11 cellular contexts compared by ENCODE assay signal in genomic region chr17:66451188-66452149, GRCh38.
DNase-seq lines count a peak whose midpoint lies in the region; ATAC-seq and TF ChIP-seq lines count a peak whose summit lies in the region.
"Had no signal": no experiment of that assay in that cellular context is flagged by ENCODE, and none has a peak within 500 bp of the region (broad histone marks: within the 10 kb centered on the region; RNA-seq: fewer than 3 reads in every experiment).

No MANE protein-coding gene starts in this region.

- peaks cover 15 to 46% (median 32%) of the 10 kb centered on the region in 5 donors for H3K36me3 Mint-ChIP-seq in naive thymus-derived CD4-positive, alpha-beta T cell
- H3K36me3 Mint-ChIP-seq in natural killer cell treated with Interleukin-12 subunit alpha and Interleukin-12 subunit beta and Interleukin-15 and Interleukin-18, amount 100 ng/mL, for 72 hours, result no peaks in the 10 kb centered on the region

- H3K27me3 ChIP-seq in Loucy (ENCODE audit: insufficient read depth, low read length, poor library complexity, severe bottlenecking), result no peaks in the 10 kb centered on the region
- H3K27me3 ChIP-seq in naive thymus-derived CD4-positive, alpha-beta T cell (ENCODE audit: control insufficient read depth in 2 of 2, insufficient read depth in 2 of 2, low read length in 2 of 2), result no peaks in the 10 kb centered on the region
- H3K27me3 ChIP-seq: heart right ventricle, spleen had no signal

- no peak overlapping the region for H3K4me3 ChIP-seq in Loucy (ENCODE audit: low read length, poor library complexity, severe bottlenecking)
- no peak overlapping the region for H3K4me3 ChIP-seq in choroid plexus epithelial cell (ENCODE audit: low read depth, low read length)
- no peak overlapping the region for H3K4me3 ChIP-seq in naive thymus-derived CD4-positive, alpha-beta T cell (ENCODE audit: low read length)
- H3K4me3 ChIP-seq: heart right ventricle, spleen had no signal

- no peaks in the 10 kb centered on the region for H3K9me3 ChIP-seq in Loucy (ENCODE audit: insufficient read depth, low read depth, low read length)
- H3K9me3 ChIP-seq in naive thymus-derived CD4-positive, alpha-beta T cell (ENCODE audit: control insufficient read depth in 2 of 3, low read length in 3 of 3), result no peaks in the 10 kb centered on the region
- H3K9me3 ChIP-seq: heart right ventricle, spleen had no signal

- ATAC-seq in naive thymus-derived CD4-positive, alpha-beta T cell, result no peak
- ATAC-seq in HG02981 (IDR thresholded peaks at IDR 0.05; ENCODE audit: unreplicated experiment), result no peak
- no peak for ATAC-seq in natural killer cell treated with Interleukin-12 subunit alpha and Interleukin-12 subunit beta and Interleukin-15 and Interleukin-18, amount 100 ng/mL, for 72 hours
- ATAC-seq: heart right ventricle had no signal

- peak; percentile 68 for DNase-seq in D341Med (ENCODE audit: low spot score)
- no peak for DNase-seq in choroid plexus epithelial cell (ENCODE audit: low read depth)
- no peak for DNase-seq in naive thymus-derived CD4-positive, alpha-beta T cell
- no peak for DNase-seq in natural killer cell treated with Interleukin-12 subunit alpha and Interleukin-12 subunit beta and Interleukin-15 and Interleukin-18, amount 100 ng/mL, for 72 hours (ENCODE audit: low spot score)
- DNase-seq in HCEC 1CT, result no peak
- no peak for DNase-seq in NCI-H1048 (lab: John Stamatoyannopoulos, UW)
- DNase-seq: activated T-cell treated with anti-CD3 and anti-CD28 coated beads, Interleukin-2, amount 50 U/mL, for 24 hours; heart right ventricle; spleen had no signal

- peaks cover 37 to 96% (median 81%) of the 10 kb centered on the region in 7 donors for H3K4me1 Mint-ChIP-seq in naive thymus-derived CD4-positive, alpha-beta T cell
- H3K4me1 Mint-ChIP-seq in natural killer cell treated with Interleukin-12 subunit alpha and Interleukin-12 subunit beta and Interleukin-15 and Interleukin-18, amount 100 ng/mL, for 72 hours (ENCODE audit: low read depth in 2 of 2), result peaks cover 0 to 7% of the 10 kb centered on the region in 2 donors

- H3K4me2 ChIP-seq in Loucy (ENCODE audit: low read depth, low read length, poor library complexity, severe bottlenecking), result no peak overlapping the region

- TF ChIP-seq CTCF in Loucy (conservative IDR thresholded peaks at IDR 0.05; ENCODE audit: low read length) (0 out of 2 replicates have a peak, but pooled peaks have one; percentile 12), choroid plexus epithelial cell (conservative IDR thresholded peaks at IDR 0.05; ENCODE audit: low read depth, low read length) (peak; percentile 42)

- peak overlapping the region in 6 of 9 donors; percentile 51 to 80 (median 64) for H3K27ac Mint-ChIP-seq in naive thymus-derived CD4-positive, alpha-beta T cell
- H3K27ac Mint-ChIP-seq in natural killer cell treated with Interleukin-12 subunit alpha and Interleukin-12 subunit beta and Interleukin-15 and Interleukin-18, amount 100 ng/mL, for 72 hours, result no peak overlapping the region

- intact Hi-C loops in naive thymus-derived CD4-positive, alpha-beta T cell (cut with micrococcal nuclease), result no loop called here

- peaks cover 0 to 5% (median 0%) of the 10 kb centered on the region in 11 donors for H3K9me3 Mint-ChIP-seq in naive thymus-derived CD4-positive, alpha-beta T cell
- no peaks in the 10 kb centered on the region for H3K9me3 Mint-ChIP-seq in natural killer cell treated with Interleukin-12 subunit alpha and Interleukin-12 subunit beta and Interleukin-15 and Interleukin-18, amount 100 ng/mL, for 72 hours

- H3K4me1 ChIP-seq in Loucy (ENCODE audit: insufficient read depth, low read length, poor library complexity, severe bottlenecking), result no peaks in the 10 kb centered on the region
- H3K4me1 ChIP-seq in naive thymus-derived CD4-positive, alpha-beta T cell (ENCODE audit: control insufficient read depth in 2 of 2, insufficient read depth in 2 of 2, low read length in 2 of 2), result peaks cover 0 to 23% of the 10 kb centered on the region in 2 donors

- CTCF ChIA-PET in naive thymus-derived CD4-positive, alpha-beta T cell (lab: Charles Lee), result interaction anchor here (0.8 kb wide), 1 partner anchor 264 kb away, joined by 3 read pairs; no protein-coding TSS in a partner anchor

- POLR2A ChIA-PET in naive thymus-derived CD4-positive, alpha-beta T cell (lab: Charles Lee), result no interaction called here

- no peaks in the 10 kb centered on the region for H3K36me3 ChIP-seq in Loucy (ENCODE audit: insufficient read depth, low read length)
- H3K36me3 ChIP-seq in naive thymus-derived CD4-positive, alpha-beta T cell (ENCODE audit: control insufficient read depth in 2 of 3, insufficient read depth in 3 of 3, low read length in 3 of 3), result peaks cover 0 to 10% (median 0%) of the 10 kb centered on the region in 3 experiments
- H3K36me3 ChIP-seq: heart right ventricle, spleen had no signal

- no peaks in the 10 kb centered on the region for H3K9me2 ChIP-seq in Loucy (replicated peaks; ENCODE audit: low read depth, low read length)

- no peak overlapping the region for H2AFZ ChIP-seq in Loucy (ENCODE audit: low read length)

- peak overlapping the region in 5 of 10 donors; percentile 5 to 54 (median 36) for H3K4me3 Mint-ChIP-seq in naive thymus-derived CD4-positive, alpha-beta T cell
- no peak overlapping the region for H3K4me3 Mint-ChIP-seq in natural killer cell treated with Interleukin-12 subunit alpha and Interleukin-12 subunit beta and Interleukin-15 and Interleukin-18, amount 100 ng/mL, for 72 hours
- H3K4me3 Mint-ChIP-seq: activated T-cell treated with anti-CD3 and anti-CD28 coated beads, Interleukin-2, amount 50 U/mL, for 24 hours had no signal

- H3K27me3 Mint-ChIP-seq in naive thymus-derived CD4-positive, alpha-beta T cell, result no peaks in the 10 kb centered on the region
- H3K27me3 Mint-ChIP-seq in natural killer cell treated with Interleukin-12 subunit alpha and Interleukin-12 subunit beta and Interleukin-15 and Interleukin-18, amount 100 ng/mL, for 72 hours, result no peaks in the 10 kb centered on the region
- H3K27me3 Mint-ChIP-seq: activated T-cell treated with anti-CD3 and anti-CD28 coated beads, Interleukin-2, amount 50 U/mL, for 24 hours had no signal

- no peak overlapping the region for H3K27ac ChIP-seq in naive thymus-derived CD4-positive, alpha-beta T cell (ENCODE audit: low read depth, low read length)
- H3K27ac ChIP-seq: heart right ventricle, spleen had no signal

- no peaks in the 10 kb centered on the region for H4K20me1 ChIP-seq in Loucy (ENCODE audit: insufficient read depth, low read length, poor library complexity, severe bottlenecking)

- no peaks in the 10 kb centered on the region for H3K79me2 ChIP-seq in Loucy (ENCODE audit: insufficient read depth, low read length)

- H3F3A ChIP-seq in Loucy (ENCODE audit: low read depth), result no peaks in the 10 kb centered on the region

- H3K9ac ChIP-seq in Loucy (ENCODE audit: low read depth, low read length, poor library complexity, severe bottlenecking), result no peak overlapping the region

Comparison
In these comparisons a context has a peak if more than half of its experiments do, and no peak if none do; other contexts are left out.
1. H3K27ac Mint-ChIP-seq: peak in naive thymus-derived CD4-positive, alpha-beta T cell (6 of 9); none in natural killer cell treated with Interleukin-12 subunit alpha and Interleukin-12 subunit beta and Interleukin-15 and Interleukin-18, amount 100 ng/mL, for 72 hours (0 of 2).